In genomic region chr2:218311908-218312756, GRCh38 we compare ENCODE assay signal across 23 cellular contexts. TPM values are rescaled to one million over a fixed set of nuclear protein-coding genes. Genes with fewer than 3 reads are reported as not detected.
DNase-seq lines count a peak whose midpoint lies in the region; ATAC-seq, FAIRE-seq and TF ChIP-seq lines count a peak whose summit lies in the region.
"Had no signal": no experiment of that assay in that cellular context is flagged by ENCODE, and none has a peak within 500 bp of the region (broad histone marks: within the 10 kb centered on the region; RNA-seq: fewer than 3 reads in every experiment).

No MANE protein-coding gene starts in this region.

- no peaks in the 10 kb centered on the region for H3K27me3 ChIP-seq in GM23338 (ENCODE audit: insufficient read depth)
- no peaks in the 10 kb centered on the region for H3K27me3 ChIP-seq in mesendoderm (ENCODE audit: insufficient read depth, low read length, poor library complexity)
- no peaks in the 10 kb centered on the region for H3K27me3 ChIP-seq in small intestine (ENCODE audit: control insufficient read depth in 2 of 2, insufficient read depth in 2 of 2, low read length in 2 of 2)
- H3K27me3 ChIP-seq in adrenal gland: no peaks in the 10 kb centered on the region
- H3K27me3 ChIP-seq: testis had no signal

- no peaks in the 10 kb centered on the region for H3K36me3 ChIP-seq in GM23338 (ENCODE audit: insufficient read depth)
- no peaks in the 10 kb centered on the region for H3K36me3 ChIP-seq in mesendoderm (ENCODE audit: control insufficient read depth, insufficient read depth, low read length)
- no peaks in the 10 kb centered on the region for H3K36me3 ChIP-seq in small intestine (ENCODE audit: control insufficient read depth in 2 of 2, insufficient read depth in 2 of 2, low read length in 2 of 2)
- no peaks in the 10 kb centered on the region for H3K36me3 ChIP-seq in adrenal gland (replicated peaks in 1 of 2)

- no peak overlapping the region for H3K18ac ChIP-seq in mesendoderm (ENCODE audit: low read length)

- no peaks in the 10 kb centered on the region for H3K9me3 Mint-ChIP-seq in GM23338
- H3K9me3 Mint-ChIP-seq in activated T-helper 1 cell treated with anti-CD3 and anti-CD28 coated beads, Interleukin-12 subunit alpha, Interleukin-12 subunit beta, Interleukin-2, Interleukin-4 antibody, amounts not matched to agents 30 ng/mL and 10 ng/mL and 1 ng/mL, durations not matched to agents 14 hours and 24 hours and 36 hours: no peaks in the 10 kb centered on the region
- no peaks in the 10 kb centered on the region for H3K9me3 Mint-ChIP-seq in activated CD8-positive, alpha-beta memory T cell treated with anti-CD3 and anti-CD28 coated beads, Interleukin-2, amount 10 ng/mL, durations not matched to agents 7 days and 5 days (ENCODE audit: low read depth)
- H3K9me3 Mint-ChIP-seq: activated T-helper 2 cell treated with anti-CD3 and anti-CD28 coated beads, Interferon-gamma antibody, Interleukin-2, Interleukin-4, amounts not matched to agents 10 μg/mL and 5 μg/mL and 100 μg/mL, durations not matched to agents 14 hours and 24 hours and 36 hours; HFFc6 had no signal

- no peaks in the 10 kb centered on the region; the same call in 1 of the 2 replicates for H4K20me1 ChIP-seq in GM23338 (replicated peaks; ENCODE audit: insufficient read depth)

- H3K36me3 Mint-ChIP-seq in GM23338 (ENCODE audit: low read depth): no peaks in the 10 kb centered on the region
- H3K36me3 Mint-ChIP-seq in activated T-helper 1 cell treated with anti-CD3 and anti-CD28 coated beads, Interleukin-12 subunit alpha, Interleukin-12 subunit beta, Interleukin-2, Interleukin-4 antibody, amounts not matched to agents 30 ng/mL and 10 ng/mL and 1 ng/mL, durations not matched to agents 14 hours and 24 hours and 36 hours (ENCODE audit: low read depth): peaks cover 7% of the 10 kb centered on the region
- H3K36me3 Mint-ChIP-seq in activated CD8-positive, alpha-beta memory T cell treated with anti-CD3 and anti-CD28 coated beads, Interleukin-2, amount 10 ng/mL, durations not matched to agents 7 days and 5 days: no peaks in the 10 kb centered on the region

- H2AK5ac ChIP-seq in mesendoderm (ENCODE audit: low read length): no peak overlapping the region

- H3K27ac ChIP-seq in GM23338 (ENCODE audit: low read depth) (no peak overlapping the region), mesendoderm (ENCODE audit: low read depth, low read length) (no peak overlapping the region), small intestine (ENCODE audit: low read depth in 1 of 2, low read length in 1 of 2) (peak overlapping the region; percentile 69 to 73), adrenal gland (no peak overlapping the region)

- no peaks in the 10 kb centered on the region for H3K79me1 ChIP-seq in mesendoderm (ENCODE audit: low read length)

- H3K79me2 ChIP-seq in GM23338 (replicated peaks; ENCODE audit: insufficient read depth): no peaks in the 10 kb centered on the region
- no peaks in the 10 kb centered on the region for H3K79me2 ChIP-seq in mesendoderm (ENCODE audit: control insufficient read depth, insufficient read depth, low read length)

- H3K9me3 ChIP-seq in small intestine (ENCODE audit: control insufficient read depth, low read depth) (no peaks in the 10 kb centered on the region), adrenal gland (replicated peaks in 1 of 3) (no peaks in the 10 kb centered on the region)
- H3K9me3 ChIP-seq: testis had no signal

- H2BK15ac ChIP-seq in mesendoderm (replicated peaks; ENCODE audit: low read depth): no peak overlapping the region

- H3K4me2 ChIP-seq in GM23338: no peak overlapping the region
- no peak overlapping the region for H3K4me2 ChIP-seq in mesendoderm (ENCODE audit: low read length)

- H3K4me3 ChIP-seq in GM23338: no peak overlapping the region
- no peak overlapping the region for H3K4me3 ChIP-seq in mesendoderm (ENCODE audit: low read length)
- H3K4me3 ChIP-seq in small intestine (ENCODE audit: low read depth in 1 of 2, low read length in 2 of 2): no peak overlapping the region
- H3K4me3 ChIP-seq in adrenal gland: no peak overlapping the region
- H3K4me3 ChIP-seq: testis had no signal

- H3K4me3 Mint-ChIP-seq in GM23338: no peak overlapping the region
- H3K4me3 Mint-ChIP-seq in activated T-helper 1 cell treated with anti-CD3 and anti-CD28 coated beads, Interleukin-12 subunit alpha, Interleukin-12 subunit beta, Interleukin-2, Interleukin-4 antibody, amounts not matched to agents 30 ng/mL and 10 ng/mL and 1 ng/mL, durations not matched to agents 14 hours and 24 hours and 36 hours: no peak overlapping the region
- no peak overlapping the region for H3K4me3 Mint-ChIP-seq in activated CD8-positive, alpha-beta memory T cell treated with anti-CD3 and anti-CD28 coated beads, Interleukin-2, amount 10 ng/mL, durations not matched to agents 7 days and 5 days
- H3K4me3 Mint-ChIP-seq: activated CD8-positive, alpha-beta T cell treated with anti-CD3 and anti-CD28 coated beads, Interleukin-2, amount 10 ng/mL, durations not matched to agents 7 days and 5 days; HFFc6 had no signal

- no peak overlapping the region for H2BK5ac ChIP-seq in mesendoderm (ENCODE audit: low read length)

- DNase-seq in GM23338 (ENCODE audit: low spot score) (no peak), mesendoderm (no peak), small intestine (peak; percentile 95), DMS114 treated with DMSO at 0.1 percent for 48 hours (lab: John Stamatoyannopoulos, UW; ENCODE audit: unreplicated experiment) (no peak), adrenal gland (no peak)
- DNase-seq in activated T-helper 1 cell treated with anti-CD3 and anti-CD28 coated beads, Interleukin-12 subunit alpha, Interleukin-12 subunit beta, Interleukin-2, Interleukin-4 antibody, amounts not matched to agents 30 ng/mL and 10 ng/mL and 1 ng/mL, durations not matched to agents 14 hours and 24 hours and 36 hours (ENCODE audit: low spot score): no peak
- DNase-seq in activated CD8-positive, alpha-beta memory T cell treated with anti-CD3 and anti-CD28 coated beads, Interleukin-2, amount 10 ng/mL, durations not matched to agents 7 days and 5 days: no peak
- DNase-seq: activated CD8-positive, alpha-beta T cell treated with anti-CD3 and anti-CD28 coated beads, Interleukin-2, amount 10 ng/mL, durations not matched to agents 7 days and 5 days; amygdala; cerebellar nuclear complex; DMS79 treated with DMSO at 0.1 percent for 48 hours; foreskin fibroblast; HFFc6; KBM-7; NCI-H1092; stimulated activated CD4-positive, alpha-beta T cell treated with anti-CD3 and anti-CD28 coated beads, Interleukin-4, amount 100 ng/mL, for 24 hours; stimulated activated CD8-positive, alpha-beta memory T cell treated with anti-CD3 and anti-CD28 coated beads, Interleukin-4, amount 100 ng/mL, for 48 hours; SW 1271; testis had no signal

- no peak overlapping the region for H4K8ac ChIP-seq in mesendoderm (ENCODE audit: low read depth, low read length)

- FAIRE-seq in small intestine (lab: Jason Lieb, UNC): no peak
- FAIRE-seq: endometrium had no signal

- H3K27me3 Mint-ChIP-seq in GM23338 (ENCODE audit: insufficient read depth, low read depth, poor library complexity): no peaks in the 10 kb centered on the region
- peaks cover 5% of the 10 kb centered on the region for H3K27me3 Mint-ChIP-seq in activated T-helper 1 cell treated with anti-CD3 and anti-CD28 coated beads, Interleukin-12 subunit alpha, Interleukin-12 subunit beta, Interleukin-2, Interleukin-4 antibody, amounts not matched to agents 30 ng/mL and 10 ng/mL and 1 ng/mL, durations not matched to agents 14 hours and 24 hours and 36 hours (ENCODE audit: insufficient read depth)
- H3K27me3 Mint-ChIP-seq in activated CD8-positive, alpha-beta memory T cell treated with anti-CD3 and anti-CD28 coated beads, Interleukin-2, amount 10 ng/mL, durations not matched to agents 7 days and 5 days: no peaks in the 10 kb centered on the region

- no peak for ATAC-seq in GM23338
- no peak for ATAC-seq in activated CD8-positive, alpha-beta memory T cell treated with anti-CD3 and anti-CD28 coated beads, Interleukin-2, amount 10 ng/mL, durations not matched to agents 7 days and 5 days
- no peak for ATAC-seq in HG03045 (IDR thresholded peaks at IDR 0.05; ENCODE audit: unreplicated experiment)
- ATAC-seq: activated CD8-positive, alpha-beta T cell treated with anti-CD3 and anti-CD28 coated beads, Interleukin-2, amount 10 ng/mL, durations not matched to agents 7 days and 5 days had no signal

- no peak overlapping the region for H3K27ac Mint-ChIP-seq in GM23338
- H3K27ac Mint-ChIP-seq in activated T-helper 1 cell treated with anti-CD3 and anti-CD28 coated beads, Interleukin-12 subunit alpha, Interleukin-12 subunit beta, Interleukin-2, Interleukin-4 antibody, amounts not matched to agents 30 ng/mL and 10 ng/mL and 1 ng/mL, durations not matched to agents 14 hours and 24 hours and 36 hours: peak overlapping the region; percentile 34
- no peak overlapping the region for H3K27ac Mint-ChIP-seq in activated CD8-positive, alpha-beta memory T cell treated with anti-CD3 and anti-CD28 coated beads, Interleukin-2, amount 10 ng/mL, durations not matched to agents 7 days and 5 days
- H3K27ac Mint-ChIP-seq: activated CD8-positive, alpha-beta T cell treated with anti-CD3 and anti-CD28 coated beads, Interleukin-2, amount 10 ng/mL, durations not matched to agents 7 days and 5 days; activated T-helper 2 cell treated with anti-CD3 and anti-CD28 coated beads, Interferon-gamma antibody, Interleukin-2, Interleukin-4, amounts not matched to agents 10 μg/mL and 5 μg/mL and 100 μg/mL, durations not matched to agents 14 hours and 24 hours and 36 hours; HFFc6 had no signal

- H3K4me1 ChIP-seq in GM23338 (ENCODE audit: insufficient read depth) (0 out of 2 replicates have a peak, but pooled peaks cover 3% of the 10 kb centered on the region), mesendoderm (ENCODE audit: control insufficient read depth, low read depth, low read length) (no peaks in the 10 kb centered on the region), small intestine (ENCODE audit: control insufficient read depth in 2 of 2, insufficient read depth in 1 of 2, low read depth in 1 of 2, low read length in 1 of 2) (peaks cover 0 to 2% of the 10 kb centered on the region in 2 donors), adrenal gland (replicated peaks in 1 of 2) (no peaks in the 10 kb centered on the region)

- H3K4ac ChIP-seq in mesendoderm (ENCODE audit: low read depth, low read length): no peak overlapping the region

- no peak for TF ChIP-seq POLR2A in adrenal gland (IDR thresholded peaks at IDR 0.05)

- no peak overlapping the region for H3K23ac ChIP-seq in mesendoderm (ENCODE audit: low read length)

- no peak overlapping the region for H2BK120ac ChIP-seq in mesendoderm (ENCODE audit: low read depth, low read length)

- CTCF ChIA-PET in activated CD8-positive, alpha-beta memory T cell treated with anti-CD3 and anti-CD28 coated beads, Interleukin-2, amount 10 ng/mL, durations not matched to agents 7 days and 5 days (lab: Charles Lee): interaction anchor here (0.7 to 1.5 kb wide), 2 partner anchors 11 to 55 kb away, joined by 3 to 4 read pairs; no protein-coding TSS in a partner anchor

- H3K9me2 ChIP-seq in GM23338 (ENCODE audit: insufficient read depth): no peaks in the 10 kb centered on the region

- H2AFZ ChIP-seq in GM23338: peak overlapping the region; percentile 80; the same call in 1 of the 2 replicates

- no CpG with 5 or more reads among the region's 8 CpGs for WGBS in mesendoderm (ENCODE audit: extremely low coverage, insufficient coverage, low lambda C conversion rate)
- 12 to 49% (median 41%) methylated on average over 8 of the region's 8 CpGs for WGBS in small intestine, 3 donors
- WGBS in adrenal gland, 4 donors: 75 to 84% (median 83%) methylated on average over 8 of the region's 8 CpGs

- H3K9ac ChIP-seq in mesendoderm (ENCODE audit: low read length): no peak overlapping the region

- H3K4me1 Mint-ChIP-seq in GM23338: peaks cover 5% of the 10 kb centered on the region
- peaks cover 18% of the 10 kb centered on the region for H3K4me1 Mint-ChIP-seq in activated T-helper 1 cell treated with anti-CD3 and anti-CD28 coated beads, Interleukin-12 subunit alpha, Interleukin-12 subunit beta, Interleukin-2, Interleukin-4 antibody, amounts not matched to agents 30 ng/mL and 10 ng/mL and 1 ng/mL, durations not matched to agents 14 hours and 24 hours and 36 hours (ENCODE audit: low read depth)
- peaks cover 17% of the 10 kb centered on the region for H3K4me1 Mint-ChIP-seq in activated CD8-positive, alpha-beta memory T cell treated with anti-CD3 and anti-CD28 coated beads, Interleukin-2, amount 10 ng/mL, durations not matched to agents 7 days and 5 days

- H4K5ac ChIP-seq in mesendoderm (ENCODE audit: low read length): no peak overlapping the region

- no peaks in the 10 kb centered on the region for H3F3A ChIP-seq in GM23338 (replicated peaks; ENCODE audit: low read depth)

- H3K56ac ChIP-seq in mesendoderm (ENCODE audit: low read length): peak overlapping the region; percentile 25

- TF ChIP-seq CTCF in GM23338 (conservative IDR thresholded peaks at IDR 0.05; ENCODE audit: low read depth in 2 of 2): no peak
- TF ChIP-seq CTCF in adrenal gland (IDR thresholded peaks at IDR 0.05): no peak

- intact Hi-C loops in activated T-helper 1 cell treated with anti-CD3 and anti-CD28 coated beads, Interleukin-12 subunit alpha, Interleukin-12 subunit beta, Interleukin-2, Interleukin-4 antibody, amounts not matched to agents 30 ng/mL and 10 ng/mL and 1 ng/mL, durations not matched to agents 14 hours and 24 hours and 36 hours (cut with micrococcal nuclease): no loop called here
- intact Hi-C loops in adrenal gland (cut with DNase I): no loop called here

RNA-seq across cellular contexts. Expression of gene TMBIM1, which starts 19.8 kb away (rescaled TPM):
- total RNA-seq in GM23338 (2014; rRNA removed; shearing (Covaris generic)): 16.5 and 20.8 TPM in 2 replicates
- polyA plus RNA-seq in GM23338 (2016; fragmentation: Nextera tagmentation; extraction: Ambion mirVana) (9.5 and 12.0 TPM in 2 replicates), small intestine (100 to 1,000 TPM; 112 to 179 (median 131) TPM), adrenal gland (100 to 1,000 TPM in 1 of 3 donors, 10 to 100 TPM in 2; 25.7 to 201 (median 63.8) TPM)
- 66.2 and 70.5 TPM in 2 replicates for total RNA-seq in activated T-helper 1 cell treated with anti-CD3 and anti-CD28 coated beads, Interleukin-12 subunit alpha, Interleukin-12 subunit beta, Interleukin-2, Interleukin-4 antibody, amounts not matched to agents 30 ng/mL and 10 ng/mL and 1 ng/mL, durations not matched to agents 14 hours and 24 hours and 36 hours
- polyA plus RNA-seq in mesendoderm (2013, experiment 1 of 2): 20.7 TPM
- polyA plus RNA-seq in mesendoderm (2013, experiment 2 of 2): 17.9 TPM
- 10 to 100 TPM; 51.5 to 72.4 TPM for total RNA-seq in activated CD8-positive, alpha-beta memory T cell treated with anti-CD3 and anti-CD28 coated beads, Interleukin-2, amount 10 ng/mL, durations not matched to agents 7 days and 5 days
- total RNA-seq in adrenal gland: 100 to 1,000 TPM; 185 to 293 (median 214) TPM

RNA-seq across cellular contexts. Expression of gene PNKD, which starts 41.8 kb away (rescaled TPM):
- 28.2 and 36.0 TPM in 2 replicates for total RNA-seq in GM23338 (2014; rRNA removed; shearing (Covaris generic))
- polyA plus RNA-seq in GM23338 (2016; fragmentation: Nextera tagmentation; extraction: Ambion mirVana) (77.7 and 83.3 TPM in 2 replicates), small intestine (100 to 1,000 TPM in 1 of 3 donors, 10 to 100 TPM in 2; 88.4 to 137 (median 91.6) TPM), adrenal gland (100 to 1,000 TPM in 2 of 3 donors, 10 to 100 TPM in 1; 56.9 to 181 (median 139) TPM)
- 18.6 and 20.3 TPM in 2 replicates for total RNA-seq in activated T-helper 1 cell treated with anti-CD3 and anti-CD28 coated beads, Interleukin-12 subunit alpha, Interleukin-12 subunit beta, Interleukin-2, Interleukin-4 antibody, amounts not matched to agents 30 ng/mL and 10 ng/mL and 1 ng/mL, durations not matched to agents 14 hours and 24 hours and 36 hours
- 36.7 TPM for polyA plus RNA-seq in mesendoderm (2013, experiment 1 of 2)
- 36.3 TPM for polyA plus RNA-seq in mesendoderm (2013, experiment 2 of 2)
- 10 to 100 TPM; 37.6 to 40.7 TPM for total RNA-seq in activated CD8-positive, alpha-beta memory T cell treated with anti-CD3 and anti-CD28 coated beads, Interleukin-2, amount 10 ng/mL, durations not matched to agents 7 days and 5 days
- 100 to 1,000 TPM in 3 of 8 donors, 10 to 100 TPM in 5; 48.8 to 118 (median 87.4) TPM for total RNA-seq in adrenal gland

RNA-seq across cellular contexts. Expression of gene AAMP, which starts 42.2 kb away (rescaled TPM):
- total RNA-seq in GM23338 (2014; rRNA removed; shearing (Covaris generic)): 157 and 203 TPM in 2 replicates
- polyA plus RNA-seq in GM23338 (2016; fragmentation: Nextera tagmentation; extraction: Ambion mirVana) (77.8 and 90.8 TPM in 2 replicates), small intestine (100 to 1,000 TPM; 101 to 134 (median 118) TPM), adrenal gland (100 to 1,000 TPM in 1 of 3 donors, 10 to 100 TPM in 2; 54.8 to 129 (median 89.0) TPM)
- 88.0 and 90.2 TPM in 2 replicates for total RNA-seq in activated T-helper 1 cell treated with anti-CD3 and anti-CD28 coated beads, Interleukin-12 subunit alpha, Interleukin-12 subunit beta, Interleukin-2, Interleukin-4 antibody, amounts not matched to agents 30 ng/mL and 10 ng/mL and 1 ng/mL, durations not matched to agents 14 hours and 24 hours and 36 hours
- 63.9 TPM for polyA plus RNA-seq in mesendoderm (2013, experiment 1 of 2)
- polyA plus RNA-seq in mesendoderm (2013, experiment 2 of 2): 62.4 TPM
- total RNA-seq in activated CD8-positive, alpha-beta memory T cell treated with anti-CD3 and anti-CD28 coated beads, Interleukin-2, amount 10 ng/mL, durations not matched to agents 7 days and 5 days: 10 to 100 TPM; 49.5 to 61.4 TPM
- 100 to 1,000 TPM in 5 of 8 donors, 10 to 100 TPM in 3; 84.9 to 314 (median 110) TPM for total RNA-seq in adrenal gland

RNA-seq across cellular contexts. Expression of gene CATIP, which starts 44.5 kb away (rescaled TPM):
- total RNA-seq in GM23338 (2014; rRNA removed; shearing (Covaris generic)): not detected in 2 replicates
- polyA plus RNA-seq in GM23338 (2016; fragmentation: Nextera tagmentation; extraction: Ambion mirVana) (0.15 and 0.23 TPM in 2 replicates), small intestine (under 1 TPM in 1 of 3 donors, not detected in 2; 0.09 TPM), adrenal gland (1 to 10 TPM in 1 of 3 donors, under 1 TPM in 2; 0.11 to 2.4 (median 0.27) TPM)
- total RNA-seq in activated T-helper 1 cell treated with anti-CD3 and anti-CD28 coated beads, Interleukin-12 subunit alpha, Interleukin-12 subunit beta, Interleukin-2, Interleukin-4 antibody, amounts not matched to agents 30 ng/mL and 10 ng/mL and 1 ng/mL, durations not matched to agents 14 hours and 24 hours and 36 hours: not detected in 2 replicates
- polyA plus RNA-seq in mesendoderm (2013, experiment 1 of 2): not detected
- polyA plus RNA-seq in mesendoderm (2013, experiment 2 of 2): not detected
- total RNA-seq in activated CD8-positive, alpha-beta memory T cell treated with anti-CD3 and anti-CD28 coated beads, Interleukin-2, amount 10 ng/mL, durations not matched to agents 7 days and 5 days: not detected
- total RNA-seq in adrenal gland: 1 to 10 TPM in 1 of 8 donors, under 1 TPM in 3, not detected in 4; 0.46 to 3.2 (median 0.57) TPM
- total RNA-seq: activated CD8-positive, alpha-beta T cell treated with anti-CD3 and anti-CD28 coated beads, Interleukin-2, amount 10 ng/mL, durations not matched to agents 7 days and 5 days; activated T-helper 2 cell treated with anti-CD3 and anti-CD28 coated beads, Interferon-gamma antibody, Interleukin-2, Interleukin-4, amounts not matched to agents 10 μg/mL and 5 μg/mL and 100 μg/mL, durations not matched to agents 14 hours and 24 hours and 36 hours; HFFc6; lower leg skin had no signal

RNA-seq across cellular contexts. Expression of gene GPBAR1, which starts 51.3 kb away (rescaled TPM):
- total RNA-seq in GM23338 (2014; rRNA removed; shearing (Covaris generic)): 1.6 TPM in 1 of 2 replicates, not detected in the other
- polyA plus RNA-seq in GM23338 (2016; fragmentation: Nextera tagmentation; extraction: Ambion mirVana): 0.37 and 0.44 TPM in 2 replicates
- total RNA-seq in activated T-helper 1 cell treated with anti-CD3 and anti-CD28 coated beads, Interleukin-12 subunit alpha, Interleukin-12 subunit beta, Interleukin-2, Interleukin-4 antibody, amounts not matched to agents 30 ng/mL and 10 ng/mL and 1 ng/mL, durations not matched to agents 14 hours and 24 hours and 36 hours: 0.54 and 0.78 TPM in 2 replicates
- polyA plus RNA-seq in mesendoderm (2013, experiment 1 of 2): 0.10 TPM
- polyA plus RNA-seq in mesendoderm (2013, experiment 2 of 2): 0.13 TPM
- 1 to 10 TPM; 1.3 to 3.9 (median 1.4) TPM for polyA plus RNA-seq in small intestine
- under 1 TPM; 0.73 to 0.82 TPM for total RNA-seq in activated CD8-positive, alpha-beta memory T cell treated with anti-CD3 and anti-CD28 coated beads, Interleukin-2, amount 10 ng/mL, durations not matched to agents 7 days and 5 days
- 10 to 100 TPM in 1 of 8 donors, 1 to 10 TPM in 7; 2.6 to 15.3 (median 4.1) TPM for total RNA-seq in adrenal gland
- polyA plus RNA-seq in adrenal gland: 1 to 10 TPM in 2 of 3 donors, under 1 TPM in 1; 0.11 to 4.0 (median 2.1) TPM

Comparison
In these comparisons a context has a peak if more than half of its experiments do, and no peak if none do; other contexts are left out.
1. H3K27ac ChIP-seq: peak in small intestine (2 of 2); none in GM23338 (single experiment), mesendoderm (single experiment) and adrenal gland (0 of 5).